ENCODE assay signal across 14 cellular contexts in genomic region chr5:36787365-36787764, GRCh38.
A peak's percentile ranks its signal among the peaks of the same experiment; 100 is the strongest.
DNase-seq lines count a peak whose midpoint lies in the region; ATAC-seq and TF ChIP-seq lines count a peak whose summit lies in the region.
"Had no signal": no experiment of that assay in that cellular context is flagged by ENCODE, and none has a peak within 500 bp of the region (broad histone marks: within the 10 kb centered on the region; RNA-seq: fewer than 3 reads in every experiment).

No MANE protein-coding gene starts in this region.

- intact Hi-C loops in colonic mucosa (cut with DNase I) = no loop called here
- intact Hi-C loops in activated CD4-positive, alpha-beta memory T cell treated with anti-CD3 and anti-CD28 coated beads for 36 hours (cut with micrococcal nuclease) = no loop called here

- H3K9ac ChIP-seq in parathyroid adenoma = no peak overlapping the region
- no peak overlapping the region for H3K9ac ChIP-seq in colonic mucosa (ENCODE audit: low read depth in 2 of 2, low read length in 2 of 2)

- H3K36me3 ChIP-seq in parathyroid adenoma (ENCODE audit: control insufficient read depth, insufficient read depth, low read length) = no peaks in the 10 kb centered on the region
- H3K36me3 ChIP-seq in WERI-Rb-1 = no peaks in the 10 kb centered on the region
- H3K36me3 ChIP-seq in colonic mucosa = no peaks in the 10 kb centered on the region

- H3K4me3 Mint-ChIP-seq in activated CD4-positive, alpha-beta memory T cell treated with anti-CD3 and anti-CD28 coated beads for 36 hours = no peak overlapping the region
- H3K4me3 Mint-ChIP-seq: CD4-positive, CD25-positive, alpha-beta regulatory T cell; H9 had no signal

- H3K27ac Mint-ChIP-seq in activated CD4-positive, alpha-beta memory T cell treated with anti-CD3 and anti-CD28 coated beads for 36 hours = no peak overlapping the region
- H3K27ac Mint-ChIP-seq: H9 had no signal

- CTCF ChIA-PET in activated CD4-positive, alpha-beta memory T cell treated with anti-CD3 and anti-CD28 coated beads for 36 hours (lab: Charles Lee) = no interaction called here

- H3K4me1 Mint-ChIP-seq in activated CD4-positive, alpha-beta memory T cell treated with anti-CD3 and anti-CD28 coated beads for 36 hours (ENCODE audit: low read depth) = no peaks in the 10 kb centered on the region
- H3K4me1 Mint-ChIP-seq: CD4-positive, CD25-positive, alpha-beta regulatory T cell had no signal

- ATAC-seq in left lobe of liver = peak; percentile 59
- ATAC-seq: GM12878 had no signal

- no peak for TF ChIP-seq POLR2A in NB4 (IDR thresholded peaks at IDR 0.05; ENCODE audit: extremely low read depth, insufficient read length)

- H3K9me3 ChIP-seq in parathyroid adenoma (ENCODE audit: control insufficient read depth, low read length) (no peaks in the 10 kb centered on the region), WERI-Rb-1 (ENCODE audit: severe bottlenecking) (no peaks in the 10 kb centered on the region), colonic mucosa (no peaks in the 10 kb centered on the region)

- peak; percentile 15 for DNase-seq in DMS 273 (lab: John Stamatoyannopoulos, UW; ENCODE audit: unreplicated experiment)
- no peak for DNase-seq in DMS 273 treated with DMSO at 0.1 percent for 48 hours (lab: John Stamatoyannopoulos, UW)
- peak; percentile 12 for DNase-seq in NB4 (ENCODE audit: low read depth)
- DNase-seq in left lobe of liver (ENCODE audit: low spot score) = no peak
- no peak for DNase-seq in WERI-Rb-1
- no peak for DNase-seq in colonic mucosa
- no peak for DNase-seq in activated CD4-positive, alpha-beta memory T cell treated with anti-CD3 and anti-CD28 coated beads for 36 hours
- DNase-seq: CD4-positive, CD25-positive, alpha-beta regulatory T cell; DMS79; GOT3; H9 had no signal

- H3K27me3 ChIP-seq in parathyroid adenoma (ENCODE audit: control insufficient read depth, insufficient read depth, low read length) (no peaks in the 10 kb centered on the region), WERI-Rb-1 (ENCODE audit: insufficient read depth, low read depth, severe bottlenecking) (no peaks in the 10 kb centered on the region), colonic mucosa (no peaks in the 10 kb centered on the region)

- POLR2A ChIA-PET in activated CD4-positive, alpha-beta memory T cell treated with anti-CD3 and anti-CD28 coated beads for 36 hours (lab: Charles Lee) = no interaction called here

- H3K9me3 Mint-ChIP-seq in activated CD4-positive, alpha-beta memory T cell treated with anti-CD3 and anti-CD28 coated beads for 36 hours = no peaks in the 10 kb centered on the region
- H3K9me3 Mint-ChIP-seq: H9 had no signal

- H3K4me2 ChIP-seq in parathyroid adenoma (ENCODE audit: low read length) = no peak overlapping the region

- no peaks in the 10 kb centered on the region for H3K79me2 ChIP-seq in parathyroid adenoma

- TF ChIP-seq CTCF in NB4 (IDR thresholded peaks at IDR 0.05; ENCODE audit: low read depth, low read length) (no peak), parathyroid adenoma (IDR thresholded peaks at IDR 0.05) (no peak), WERI-Rb-1 (IDR thresholded peaks at IDR 0.05; ENCODE audit: low read depth, low read length) (no peak), colonic mucosa (IDR thresholded peaks at IDR 0.05) (no peak)

- H3K4me3 ChIP-seq in NB4 (ENCODE audit: low read depth, low read length) (no peak overlapping the region), parathyroid adenoma (ENCODE audit: low read depth, low read length) (no peak overlapping the region), WERI-Rb-1 (ENCODE audit: low read depth, low read length) (no peak overlapping the region), colonic mucosa (no peak overlapping the region)
- H3K4me3 ChIP-seq: GM12878 had no signal

- no peaks in the 10 kb centered on the region for H3K36me3 Mint-ChIP-seq in activated CD4-positive, alpha-beta memory T cell treated with anti-CD3 and anti-CD28 coated beads for 36 hours
- H3K36me3 Mint-ChIP-seq: CD4-positive, CD25-positive, alpha-beta regulatory T cell had no signal

- H3K27ac ChIP-seq in parathyroid adenoma (no peak overlapping the region), WERI-Rb-1 (no peak overlapping the region), colonic mucosa (no peak overlapping the region)
- H3K27ac ChIP-seq: 22Rv1 had no signal

- peak overlapping the region; percentile 16 for H2AFZ ChIP-seq in parathyroid adenoma

- no peaks in the 10 kb centered on the region for H3K27me3 Mint-ChIP-seq in activated CD4-positive, alpha-beta memory T cell treated with anti-CD3 and anti-CD28 coated beads for 36 hours

- H3K4me1 ChIP-seq in parathyroid adenoma (peaks cover 14% of the 10 kb centered on the region), colonic mucosa (no peaks in the 10 kb centered on the region)

Comparison
In these comparisons a context has a peak if more than half of its experiments do, and no peak if none do; other contexts are left out.
1. DNase-seq: peak in DMS 273 (single experiment) and NB4 (single experiment); none in DMS 273 treated with DMSO at 0.1 percent for 48 hours (single experiment), left lobe of liver (single experiment), WERI-Rb-1 (single experiment), colonic mucosa (single experiment) and activated CD4-positive, alpha-beta memory T cell treated with anti-CD3 and anti-CD28 coated beads for 36 hours (single experiment).